12 cellular contexts compared by ENCODE assay signal in genomic region chr2:48479923-48480322, GRCh38. TPM values are rescaled to one million over a fixed set of nuclear protein-coding genes. Genes with fewer than 3 reads are reported as not detected.
A peak's percentile ranks its signal among the peaks of the same experiment; 100 is the strongest.
DNase-seq lines count a peak whose midpoint lies in the region; ATAC-seq, FAIRE-seq and TF ChIP-seq lines count a peak whose summit lies in the region.
"Had no signal": no experiment of that assay in that cellular context is flagged by ENCODE, and none has a peak within 500 bp of the region (broad histone marks: within the 10 kb centered on the region; RNA-seq: fewer than 3 reads in every experiment).

No MANE protein-coding gene starts in this region.

- ATAC-seq in GM21360 (IDR thresholded peaks at IDR 0.05; ENCODE audit: unreplicated experiment) = no peak
- ATAC-seq: activated CD8-positive, alpha-beta T cell treated with anti-CD3 and anti-CD28 coated beads for 36 hours; K562 had no signal

- H3K27ac ChIP-seq in stomach = peak overlapping the region; percentile 39 to 85 (median 69)

- no peak for TF ChIP-seq EP300 in stomach (IDR thresholded peaks at IDR 0.05)

- peaks cover 6 to 64% (median 31%) of the 10 kb centered on the region in 4 donors for H3K36me3 ChIP-seq in stomach

- no peak for TF ChIP-seq CTCF in stomach (IDR thresholded peaks at IDR 0.05)

- H3K27me3 ChIP-seq in stomach = no peaks in the 10 kb centered on the region

- FAIRE-seq in islet of Langerhans (lab: Jason Lieb, UNC) (peak; percentile 97), frontal cortex (lab: Jason Lieb, UNC) (no peak)
- FAIRE-seq: K562 had no signal

- no peak for TF ChIP-seq POLR2A in stomach (IDR thresholded peaks at IDR 0.05)

- 19 to 33% (median 25%) methylated on average over 5 of the region's 5 CpGs for WGBS in stomach, 5 donors

- no peak overlapping the region for H3K4me3 ChIP-seq in stomach
- H3K4me3 ChIP-seq: K562 had no signal

- H3K9me3 ChIP-seq in stomach = no peaks in the 10 kb centered on the region

- intact Hi-C loops in stomach (cut with DNase I; ENCODE audit: low total_unique reads) = no loop called here

- DNase-seq in NCI-H1105 (lab: John Stamatoyannopoulos, UW) (peak; percentile 33), NCI-H82 treated with DMSO at 0.1 percent for 48 hours (lab: John Stamatoyannopoulos, UW; ENCODE audit: unreplicated experiment) (peak; percentile 97), stomach (no peak), GOT3 (lab: John Stamatoyannopoulos, UW) (no peak), frontal cortex (ENCODE audit: low spot score in 2 of 2) (no peak)
- DNase-seq: activated CD8-positive, alpha-beta T cell treated with anti-CD3 and anti-CD28 coated beads for 36 hours; CD4-positive, CD25-positive, alpha-beta regulatory T cell; naive B cell; NCI-H2029 treated with DMSO at 0.1 percent for 48 hours had no signal

- H3K4me1 ChIP-seq in stomach = peaks cover 17 to 57% (median 33%) of the 10 kb centered on the region in 4 donors

RNA-seq across cellular contexts. Expression of gene PPP1R21, which starts 39.4 kb away (rescaled TPM):
- total RNA-seq in stomach = 100 to 1,000 TPM in 1 of 5 donors, 10 to 100 TPM in 3, 1 to 10 TPM in 1; 9.0 to 142 (median 37.9) TPM
- polyA plus RNA-seq in stomach = 10 to 100 TPM; 12.3 to 24.1 (median 16.0) TPM
- total RNA-seq in frontal cortex = 53.8 TPM

RNA-seq across cellular contexts. Expression of gene STON1, which starts 50.0 kb away (rescaled TPM):
- 100 to 1,000 TPM in 1 of 5 donors, 10 to 100 TPM in 4; 12.7 to 116 (median 41.4) TPM for total RNA-seq in stomach
- polyA plus RNA-seq in stomach = 1 to 10 TPM; 5.5 to 6.9 (median 5.7) TPM
- total RNA-seq in frontal cortex = 3.7 TPM

Comparison
In these comparisons a context has a peak if more than half of its experiments do, and no peak if none do; other contexts are left out.
1. DNase-seq: peak in NCI-H1105 (single experiment) and NCI-H82 treated with DMSO at 0.1 percent for 48 hours (single experiment); none in stomach (single experiment), GOT3 (single experiment) and frontal cortex (0 of 2).